Comparison of ENCODE assay signal across 13 cellular contexts in the genomic region with DNA sequence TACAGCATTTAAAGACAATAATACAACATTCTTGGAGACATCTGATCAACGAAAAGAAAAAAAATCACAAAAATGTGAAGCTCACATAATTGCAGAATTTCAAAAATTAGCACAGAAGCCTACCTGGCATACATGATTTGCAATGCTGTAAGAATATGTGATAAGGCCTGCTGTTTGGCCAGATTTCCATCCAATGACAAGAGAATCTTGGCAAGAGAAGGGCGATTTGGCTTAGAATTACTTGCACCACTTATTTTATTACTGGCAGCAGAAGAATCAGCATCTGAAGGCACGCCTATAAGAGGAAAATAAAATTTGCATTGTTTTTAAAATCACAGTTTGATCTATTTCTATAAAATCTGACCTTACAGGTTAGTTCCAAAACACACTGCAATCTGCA.
DNase-seq lines count a peak whose midpoint lies in the region; ATAC-seq, FAIRE-seq and TF ChIP-seq lines count a peak whose summit lies in the region.
"Had no signal": no experiment of that assay in that cellular context is flagged by ENCODE, and none has a peak within 500 bp of the region (broad histone marks: within the 10 kb centered on the region; RNA-seq: fewer than 3 reads in every experiment).

No MANE protein-coding gene starts in this region.

- H3K36me3 ChIP-seq in left ventricle myocardium inferior = peaks cover 86% of the 10 kb centered on the region
- peaks cover 35% of the 10 kb centered on the region for H3K36me3 ChIP-seq in astrocyte (ENCODE audit: insufficient read depth, low read length)
- peaks cover 18% of the 10 kb centered on the region for H3K36me3 ChIP-seq in CD8-positive, alpha-beta T cell (ENCODE audit: insufficient read depth, low read length)

- POLR2A ChIA-PET in CD8-positive, alpha-beta T cell (lab: Charles Lee) = no interaction called here

- H3K4me1 ChIP-seq in left ventricle myocardium inferior = peaks cover 32% of the 10 kb centered on the region
- no peaks in the 10 kb centered on the region for H3K4me1 ChIP-seq in astrocyte (ENCODE audit: insufficient read depth, low read length)
- no peaks in the 10 kb centered on the region for H3K4me1 ChIP-seq in CD8-positive, alpha-beta T cell (ENCODE audit: insufficient read depth, low read length)
- H3K4me1 ChIP-seq: Caco-2 had no signal

- no peak overlapping the region for H3K27ac ChIP-seq in left ventricle myocardium inferior (replicated peaks)
- no peak overlapping the region for H3K27ac ChIP-seq in astrocyte (ENCODE audit: low read depth, low read length)
- no peak overlapping the region for H3K27ac ChIP-seq in CD8-positive, alpha-beta T cell (ENCODE audit: low read depth, low read length)

- H3K79me2 ChIP-seq in astrocyte (ENCODE audit: insufficient read depth, low read length) = no peaks in the 10 kb centered on the region

- peaks cover 7% of the 10 kb centered on the region for H4K20me1 ChIP-seq in astrocyte (ENCODE audit: insufficient read depth, low read length)

- H3K27me3 ChIP-seq in left ventricle myocardium inferior (ENCODE audit: low read depth) (no peaks in the 10 kb centered on the region), astrocyte (ENCODE audit: insufficient read depth, low read length) (no peaks in the 10 kb centered on the region)
- H3K27me3 ChIP-seq in CD8-positive, alpha-beta T cell (ENCODE audit: insufficient read depth, low read length) = no peaks in the 10 kb centered on the region

- ATAC-seq in Right ventricle myocardium superior (ENCODE audit: poor library complexity) = peak; percentile 38
- no peak for ATAC-seq in CD8-positive, alpha-beta T cell

- no peak overlapping the region for H3K27ac Mint-ChIP-seq in astrocyte (ENCODE audit: unreplicated experiment)
- H3K27ac Mint-ChIP-seq in CD8-positive, alpha-beta T cell = no peak overlapping the region
- H3K27ac Mint-ChIP-seq: CD14-positive monocyte had no signal

- H3K4me1 Mint-ChIP-seq in astrocyte (ENCODE audit: low read depth, unreplicated experiment) = no peaks in the 10 kb centered on the region
- H3K4me1 Mint-ChIP-seq in CD8-positive, alpha-beta T cell (ENCODE audit: low read depth) = no peaks in the 10 kb centered on the region
- H3K4me1 Mint-ChIP-seq: CD14-positive monocyte; CD8-positive, alpha-beta memory T cell had no signal

- no peak overlapping the region for H3K4me3 ChIP-seq in left ventricle myocardium inferior
- no peak overlapping the region for H3K4me3 ChIP-seq in astrocyte (ENCODE audit: insufficient read depth, low read depth, low read length)
- H3K4me3 ChIP-seq in CD8-positive, alpha-beta T cell (ENCODE audit: low read depth, low read length) = no peak overlapping the region

- no peak overlapping the region for H3K4me2 ChIP-seq in astrocyte (ENCODE audit: low read length)

- peak; percentile 17 for FAIRE-seq in astrocyte (lab: Jason Lieb, UNC)

- H3K9me3 Mint-ChIP-seq in astrocyte (ENCODE audit: unreplicated experiment) = no peaks in the 10 kb centered on the region
- no peaks in the 10 kb centered on the region for H3K9me3 Mint-ChIP-seq in CD8-positive, alpha-beta T cell
- H3K9me3 Mint-ChIP-seq: CD14-positive monocyte; CD8-positive, alpha-beta memory T cell had no signal

- H3K9ac ChIP-seq in astrocyte (ENCODE audit: low read length) = no peak overlapping the region

- CTCF ChIA-PET in CD8-positive, alpha-beta T cell (lab: Charles Lee) = no interaction called here

- no peaks in the 10 kb centered on the region for H3K27me3 Mint-ChIP-seq in astrocyte (ENCODE audit: low read depth, unreplicated experiment)
- no peaks in the 10 kb centered on the region for H3K27me3 Mint-ChIP-seq in CD8-positive, alpha-beta T cell (ENCODE audit: low read depth)
- H3K27me3 Mint-ChIP-seq: CD8-positive, alpha-beta memory T cell had no signal

- H3K9me3 ChIP-seq in left ventricle myocardium inferior (replicated peaks) (no peaks in the 10 kb centered on the region), astrocyte (ENCODE audit: insufficient read depth, low read depth, low read length) (no peaks in the 10 kb centered on the region)
- no peaks in the 10 kb centered on the region for H3K9me3 ChIP-seq in CD8-positive, alpha-beta T cell (ENCODE audit: low read length)
- H3K9me3 ChIP-seq: Caco-2 had no signal

- intact Hi-C loops in Right ventricle myocardium superior (cut with DNase I) = no loop called here
- intact Hi-C loops in left ventricle myocardium inferior (cut with micrococcal nuclease) = no loop called here
- intact Hi-C loops in CD8-positive, alpha-beta T cell (cut with DNase I, micrococcal nuclease) = no loop called here

- no peak for DNase-seq in Right ventricle myocardium superior
- no peak for DNase-seq in left ventricle myocardium inferior
- peak; percentile 5 for DNase-seq in NCI-H1048 (lab: John Stamatoyannopoulos, UW)
- DNase-seq in astrocyte (ENCODE audit: low read depth) = no peak
- no peak for DNase-seq in activated CD4-positive, alpha-beta T cell treated with anti-CD3 and anti-CD28 coated beads for 1 hour
- no peak for DNase-seq in CD8-positive, alpha-beta T cell
- DNase-seq in effector CD8-positive, alpha-beta T cell (lab: John Stamatoyannopoulos, UW) = no peak
- DNase-seq: Caco-2; CD8-positive, alpha-beta memory T cell; DND-41; GF-D8; IMR-90 had no signal

- H2AFZ ChIP-seq in astrocyte (ENCODE audit: low read depth, low read length) = no peak overlapping the region

- TF ChIP-seq CTCF in left ventricle myocardium inferior (IDR thresholded peaks at IDR 0.05; ENCODE audit: borderline replicate concordance) (no peak), astrocyte (IDR thresholded peaks at IDR 0.05; ENCODE audit: insufficient read depth, low read depth, low read length) (no peak)
- TF ChIP-seq CTCF in CD8-positive, alpha-beta T cell (IDR thresholded peaks at IDR 0.05) = no peak

- no peak overlapping the region for H3K4me3 Mint-ChIP-seq in astrocyte (ENCODE audit: unreplicated experiment)
- H3K4me3 Mint-ChIP-seq in CD8-positive, alpha-beta T cell = no peak overlapping the region
- H3K4me3 Mint-ChIP-seq: CD14-positive monocyte; CD8-positive, alpha-beta memory T cell had no signal

- H3K36me3 Mint-ChIP-seq in astrocyte (ENCODE audit: low read depth, unreplicated experiment) = peaks cover 23% of the 10 kb centered on the region
- H3K36me3 Mint-ChIP-seq in CD8-positive, alpha-beta T cell = peaks cover 91% of the 10 kb centered on the region
